Comparison of ENCODE assay signal across 1 cellular context in genomic region chr12:88623777-88624548, GRCh38.
TF ChIP-seq lines count a peak whose summit lies in the region.

No MANE protein-coding gene starts in this region.

TF ChIP-seq in H1, 55 proteins besides CTCF, POLR2A, EP300 and RAD21:
- TF ChIP-seq SAP30 (IDR thresholded peaks at IDR 0.05; ENCODE audit: insufficient read depth, insufficient replicate concordance, low read length) = no peak
- TF ChIP-seq GTF2F1 (IDR thresholded peaks at IDR 0.05; ENCODE audit: borderline replicate concordance, low read depth, low read length) = no peak
- TF ChIP-seq RXRA (IDR thresholded peaks at IDR 0.05; ENCODE audit: insufficient read depth, low read depth, low read length) = no peak
- no peak for TF ChIP-seq KDM4A (IDR thresholded peaks at IDR 0.05; ENCODE audit: low read depth, low read length, severe bottlenecking)
- no peak for TF ChIP-seq NRF1 (IDR thresholded peaks at IDR 0.05; ENCODE audit: low read depth, low read length)
- no peak for TF ChIP-seq SIRT6 (IDR thresholded peaks at IDR 0.05; ENCODE audit: low read length)
- no peak for TF ChIP-seq POLR2AphosphoS5 (IDR thresholded peaks at IDR 0.05; ENCODE audit: low read depth, low read length)
